10 cellular contexts compared by ENCODE assay signal in genomic region chr17:50155115-50155819, GRCh38. TPM values are rescaled to one million over a fixed set of nuclear protein-coding genes. Genes with fewer than 3 reads are reported as not detected.
DNase-seq lines count a peak whose midpoint lies in the region; ATAC-seq and TF ChIP-seq lines count a peak whose summit lies in the region.
"Had no signal": no experiment of that assay in that cellular context is flagged by ENCODE, and none has a peak within 500 bp of the region (broad histone marks: within the 10 kb centered on the region; RNA-seq: fewer than 3 reads in every experiment).

No MANE protein-coding gene starts in this region.

- H3K9ac ChIP-seq in liver (ENCODE audit: low read depth in 1 of 2, low read length in 2 of 2), result no peak overlapping the region

- H3K4me1 ChIP-seq in liver (ENCODE audit: control insufficient read depth in 4 of 4, insufficient read depth in 4 of 4, low read length in 3 of 4) (peaks cover 1 to 18% (median 14%) of the 10 kb centered on the region in 4 donors), upper lobe of right lung (peaks cover 27% of the 10 kb centered on the region)

- intact Hi-C loops in activated B cell treated with CpG ODN at 0.5 μM for 24 hours (cut with micrococcal nuclease), result no loop called here
- intact Hi-C loops in upper lobe of right lung (cut with DNase I), result no loop called here

- TF ChIP-seq CTCF in activated B cell treated with CpG ODN at 0.5 μM for 24 hours (IDR thresholded peaks at IDR 0.05) (no peak), liver (IDR thresholded peaks at IDR 0.05; ENCODE audit: low read depth, low read length, missing input control) (no peak), upper lobe of right lung (IDR thresholded peaks at IDR 0.05) (no peak), GM20000 (IDR thresholded peaks at IDR 0.05; ENCODE audit: extremely low read depth, missing control alignments) (no peak)

- no peaks in the 10 kb centered on the region for H3K36me3 ChIP-seq in liver (ENCODE audit: control insufficient read depth in 4 of 4, insufficient read depth in 3 of 4, low read depth in 1 of 4, low read length in 3 of 4)
- no peaks in the 10 kb centered on the region for H3K36me3 ChIP-seq in upper lobe of right lung

- POLR2A ChIA-PET in activated B cell treated with CpG ODN at 0.5 μM for 24 hours (lab: Charles Lee), result interaction anchor here (0.6 to 1.2 kb wide), 4 partner anchors 8 to 38 kb away, joined by 3 to 4 read pairs (median 4); no protein-coding TSS in a partner anchor

- peak overlapping the region; percentile 14 to 34 for H3K4me3 Mint-ChIP-seq in activated T-cell treated with anti-CD3 and anti-CD28 coated beads, Interleukin-2, amount 50 U/mL, for 72 hours
- H3K4me3 Mint-ChIP-seq in activated B cell treated with CpG ODN at 0.5 μM for 24 hours, result no peak overlapping the region

- H3K36me3 Mint-ChIP-seq in activated T-cell treated with anti-CD3 and anti-CD28 coated beads, Interleukin-2, amount 50 U/mL, for 72 hours (ENCODE audit: insufficient read depth in 2 of 2), result no peaks in the 10 kb centered on the region
- H3K36me3 Mint-ChIP-seq in activated B cell treated with CpG ODN at 0.5 μM for 24 hours (ENCODE audit: low read depth), result peaks cover 10% of the 10 kb centered on the region

- TF ChIP-seq RAD21 in liver (IDR thresholded peaks at IDR 0.05), result no peak

- peaks cover 38% of the 10 kb centered on the region for H3K4me1 Mint-ChIP-seq in activated T-cell treated with anti-CD3 and anti-CD28 coated beads, Interleukin-2, amount 50 U/mL, for 72 hours (ENCODE audit: low read depth)
- peaks cover 23% of the 10 kb centered on the region for H3K4me1 Mint-ChIP-seq in activated B cell treated with CpG ODN at 0.5 μM for 24 hours

- H3K27me3 ChIP-seq in liver (ENCODE audit: control insufficient read depth in 4 of 4, insufficient read depth in 4 of 4, low read length in 3 of 4) (no peaks in the 10 kb centered on the region), upper lobe of right lung (no peaks in the 10 kb centered on the region)

- H3K4me3 ChIP-seq in liver (ENCODE audit: low read depth in 1 of 3, low read length in 3 of 3), result no peak overlapping the region
- no peak overlapping the region for H3K4me3 ChIP-seq in upper lobe of right lung

- H3K27me3 Mint-ChIP-seq in activated T-cell treated with anti-CD3 and anti-CD28 coated beads, Interleukin-2, amount 50 U/mL, for 72 hours (ENCODE audit: low read depth), result no peaks in the 10 kb centered on the region
- H3K27me3 Mint-ChIP-seq in activated B cell treated with CpG ODN at 0.5 μM for 24 hours, result no peaks in the 10 kb centered on the region

- no peaks in the 10 kb centered on the region for H3K9me3 Mint-ChIP-seq in activated T-cell treated with anti-CD3 and anti-CD28 coated beads, Interleukin-2, amount 50 U/mL, for 72 hours
- no peaks in the 10 kb centered on the region for H3K9me3 Mint-ChIP-seq in activated B cell treated with CpG ODN at 0.5 μM for 24 hours

- no peaks in the 10 kb centered on the region for H3K9me3 ChIP-seq in liver (ENCODE audit: control insufficient read depth in 4 of 4, low read length in 3 of 4)
- H3K9me3 ChIP-seq in upper lobe of right lung, result no peaks in the 10 kb centered on the region

- CTCF ChIA-PET in activated B cell treated with CpG ODN at 0.5 μM for 24 hours (lab: Charles Lee), result interaction anchor here (1.3 kb wide), 1 partner anchor 14 kb away, joined by 4 read pairs; no protein-coding TSS in a partner anchor

- DNase-seq in activated T-cell treated with anti-CD3 and anti-CD28 coated beads, Interleukin-2, amount 50 U/mL, for 72 hours, result no peak
- no peak for DNase-seq in activated T-cell treated with anti-CD3 and anti-CD28 coated beads, Interleukin-2, amount 50 U/mL, for 1 hour
- DNase-seq in activated B cell treated with CpG ODN at 0.5 μM for 24 hours (no peak), upper lobe of right lung (no peak), GM20000 (ENCODE audit: low spot score) (no peak)

- no peak overlapping the region for H3K27ac Mint-ChIP-seq in activated T-cell treated with anti-CD3 and anti-CD28 coated beads, Interleukin-2, amount 50 U/mL, for 72 hours
- H3K27ac Mint-ChIP-seq in activated B cell treated with CpG ODN at 0.5 μM for 24 hours, result peak overlapping the region; percentile 50

- ATAC-seq in activated T-cell treated with anti-CD3 and anti-CD28 coated beads, Interleukin-2, amount 50 U/mL, for 72 hours (replicated peaks in 1 of 2), result no peak
- ATAC-seq in activated B cell treated with CpG ODN at 0.5 μM for 24 hours (ENCODE audit: low read depth) (no peak), upper lobe of right lung (no peak), HG03025 (IDR thresholded peaks at IDR 0.05; ENCODE audit: low FRiP score, unreplicated experiment) (no peak), HG02623 (IDR thresholded peaks at IDR 0.05; ENCODE audit: unreplicated experiment) (no peak)

- WGBS in liver, result 83% methylated on average over 8 of the region's 8 CpGs

- peak overlapping the region; percentile 6 to 55 for H3K27ac ChIP-seq in liver (ENCODE audit: low read depth in 1 of 2, low read length in 2 of 2)
- peak overlapping the region; percentile 68 for H3K27ac ChIP-seq in upper lobe of right lung

TF ChIP-seq in liver, 16 proteins besides CTCF, POLR2A, EP300 and RAD21:
- TF ChIP-seq NR2F2 (IDR thresholded peaks at IDR 0.05), result peak; percentile 56
- TF ChIP-seq JUND (IDR thresholded peaks at IDR 0.05), result no peak

RNA-seq across cellular contexts. Expression of gene PPP1R9B, which starts 4.8 kb away (rescaled TPM):
- 100 to 1,000 TPM; 111 to 128 TPM for total RNA-seq in activated T-cell treated with anti-CD3 and anti-CD28 coated beads, Interleukin-2, amount 50 U/mL, for 72 hours
- 300 and 313 TPM in 2 replicates for total RNA-seq in activated B cell treated with CpG ODN at 0.5 μM for 24 hours
- total RNA-seq in liver, result 10 to 100 TPM in 1 of 2 donors, 1 to 10 TPM in 1; 7.4 to 26.1 TPM
- 1 to 10 TPM in 1 of 2 donors, under 1 TPM in 1; 0.90 to 6.7 TPM for polyA plus RNA-seq in liver
- 103 TPM for total RNA-seq in upper lobe of right lung

RNA-seq across cellular contexts. Expression of gene SGCA, which starts 10.5 kb away (rescaled TPM):
- 1 to 10 TPM; 1.7 to 2.3 TPM for total RNA-seq in activated T-cell treated with anti-CD3 and anti-CD28 coated beads, Interleukin-2, amount 50 U/mL, for 72 hours
- total RNA-seq in activated B cell treated with CpG ODN at 0.5 μM for 24 hours (1.7 and 2.2 TPM in 2 replicates), liver (1 to 10 TPM in 1 of 2 donors, not detected in 1; 1.3 TPM), upper lobe of right lung (27.8 TPM)
- 1 to 10 TPM in 1 of 2 donors, under 1 TPM in 1; 0.31 to 1.2 TPM for polyA plus RNA-seq in liver
- total RNA-seq: activated CD8-positive, alpha-beta memory T cell treated with anti-CD3 and anti-CD28 coated beads for 36 hours; dermis microvascular lymphatic vessel endothelial cell had no signal

RNA-seq across cellular contexts. Expression of gene SAMD14, which starts 25.3 kb away (rescaled TPM):
- total RNA-seq in activated T-cell treated with anti-CD3 and anti-CD28 coated beads, Interleukin-2, amount 50 U/mL, for 72 hours, result 1 to 10 TPM; 3.3 to 6.9 TPM
- total RNA-seq in activated B cell treated with CpG ODN at 0.5 μM for 24 hours (4.7 and 4.9 TPM in 2 replicates), liver (under 1 TPM; 0.50 to 0.84 TPM), upper lobe of right lung (21.5 TPM)
- polyA plus RNA-seq in liver, result under 1 TPM in 1 of 2 donors, not detected in 1; 0.67 TPM

RNA-seq across cellular contexts. Expression of gene COL1A1, which starts 46.2 kb away (rescaled TPM):
- 10 to 100 TPM in 1 of 2 donors, 1 to 10 TPM in 1; 9.8 to 10.3 TPM for total RNA-seq in activated T-cell treated with anti-CD3 and anti-CD28 coated beads, Interleukin-2, amount 50 U/mL, for 72 hours
- total RNA-seq in activated B cell treated with CpG ODN at 0.5 μM for 24 hours (8.8 and 9.2 TPM in 2 replicates), liver (10 to 100 TPM; 15.3 to 72.5 TPM), upper lobe of right lung (154 TPM)
- polyA plus RNA-seq in liver, result 10 to 100 TPM in 1 of 2 donors, 1 to 10 TPM in 1; 8.3 to 56.3 TPM
